In genomic region chr7:144454-144826, GRCh38 we compare ENCODE assay signal across 18 cellular contexts.
"Had no signal": no experiment of that assay in that cellular context is flagged by ENCODE, and none has a peak within 500 bp of the region (broad histone marks: within the 10 kb centered on the region; RNA-seq: fewer than 3 reads in every experiment).

No MANE protein-coding gene starts in this region.

- DNase-seq: activated CD4-positive, alpha-beta T cell treated with anti-CD3 and anti-CD28 coated beads for 4 hours; activated CD8-positive, alpha-beta memory T cell treated with anti-CD3 and anti-CD28 coated beads for 24 hours; anterior cingulate cortex; esophagus squamous epithelium; foreskin fibroblast; left cardiac atrium; occipital lobe; sigmoid colon; stimulated activated CD4-positive, alpha-beta T cell treated with anti-CD3 and anti-CD28 coated beads, Interleukin-12 subunit alpha, Interleukin-12 subunit beta, amount 100 ng/mL, for 4 hours; stimulated activated CD4-positive, alpha-beta T cell treated with anti-CD3 and anti-CD28 coated beads, Interleukin-4, amount 100 ng/mL, for 1 hour; stimulated activated CD8-positive, alpha-beta memory T cell treated with anti-CD3 and anti-CD28 coated beads, Interleukin-4, amount 100 ng/mL, for 48 hours; stimulated activated naive CD8-positive, alpha-beta T cell treated with anti-CD3 and anti-CD28 coated beads, Interleukin-15, amount 100 ng/mL, for 72 hours; T1000; transverse colon; WERI-Rb-1 had no signal

- H3K4me3 ChIP-seq: esophagus squamous epithelium, mucosa of descending colon, sigmoid colon, transverse colon had no signal

- ATAC-seq: activated T-helper 17 cell treated with anti-CD3 and anti-CD28 coated beads, Interleukin-2, amount 50 U/mL, for 72 hours; left cardiac atrium; mucosa of descending colon; natural killer cell treated with Interleukin-12 subunit alpha and Interleukin-12 subunit beta and Interleukin-15 and Interleukin-18, amount 100 ng/mL, for 72 hours; stimulated activated naive CD8-positive, alpha-beta T cell treated with anti-CD3 and anti-CD28 coated beads, Interleukin-15, amount 100 ng/mL, for 72 hours had no signal

- H3K36me3 ChIP-seq: esophagus squamous epithelium, sigmoid colon, transverse colon had no signal

- H3K9me3 ChIP-seq: esophagus squamous epithelium, mucosa of descending colon, sigmoid colon, transverse colon had no signal

- H3K27me3 ChIP-seq: sigmoid colon, transverse colon had no signal

- H3K27ac ChIP-seq: sigmoid colon, transverse colon, WERI-Rb-1 had no signal
